26 cellular contexts compared by ENCODE assay signal in genomic region chr3:133259767-133260166, GRCh38.
"Had no signal": no experiment of that assay in that cellular context is flagged by ENCODE, and none has a peak within 500 bp of the region (broad histone marks: within the 10 kb centered on the region; RNA-seq: fewer than 3 reads in every experiment).

No MANE protein-coding gene starts in this region.

- H3K4me1 ChIP-seq: heart right ventricle, lower lobe of right lung, right lobe of liver, transverse colon, upper lobe of right lung, uterus had no signal

- H3K27ac ChIP-seq: coronary artery, esophagus muscularis mucosa, heart right ventricle, lower lobe of right lung, ovary, right lobe of liver, suprapubic skin, transverse colon, upper lobe of right lung, uterus had no signal

- H3K36me3 Mint-ChIP-seq: memory B cell; natural killer cell; stimulated activated naive B cell treated with anti-CD40 and anti-IgM and Interleukin-4, amounts not matched to agents 10 μg/mL and 1 μg/mL and 100 μg/mL, for 72 hours had no signal

- DNase-seq: dermis blood vessel endothelial cell; effector memory CD4-positive, alpha-beta T cell; foreskin melanocyte; glutamatergic neuron; heart right ventricle; hippocampal formation; kidney glomerular epithelial cell; left ventricle myocardium superior; lower lobe of right lung; natural killer cell; occipital lobe; ovary; posterior cingulate gyrus; right lobe of liver; small intestine; stimulated activated CD4-positive, alpha-beta T cell treated with anti-CD3 and anti-CD28 coated beads, Interleukin-15, amount 100 ng/mL, for 24 hours; stimulated activated CD4-positive, alpha-beta T cell treated with anti-CD3 and anti-CD28 coated beads, Interleukin-2, amount 100 ng/mL, for 48 hours; stimulated activated naive B cell treated with anti-CD40 and anti-IgM and Interleukin-4, amounts not matched to agents 10 μg/mL and 1 μg/mL and 100 μg/mL, for 72 hours; stimulated activated naive CD8-positive, alpha-beta T cell treated with anti-CD3 and anti-CD28 coated beads, Interleukin-15, amount 100 ng/mL, for 72 hours; transverse colon; upper lobe of right lung; uterus had no signal

- H3K4me3 ChIP-seq: coronary artery, esophagus muscularis mucosa, heart right ventricle, lower lobe of right lung, ovary, right lobe of liver, suprapubic skin, transverse colon, upper lobe of right lung, uterus had no signal

- H3K4me1 Mint-ChIP-seq: natural killer cell; stimulated activated naive B cell treated with anti-CD40 and anti-IgM and Interleukin-4, amounts not matched to agents 10 μg/mL and 1 μg/mL and 100 μg/mL, for 72 hours; stimulated activated naive CD8-positive, alpha-beta T cell treated with anti-CD3 and anti-CD28 coated beads, Interleukin-15, amount 100 ng/mL, for 72 hours had no signal

- H3K9me3 ChIP-seq: esophagus muscularis mucosa, heart right ventricle, lower lobe of right lung, ovary, right lobe of liver, suprapubic skin, transverse colon, upper lobe of right lung, uterus had no signal

- H3K9me3 Mint-ChIP-seq: stimulated activated naive B cell treated with anti-CD40 and anti-IgM and Interleukin-4, amounts not matched to agents 10 μg/mL and 1 μg/mL and 100 μg/mL, for 72 hours; stimulated activated naive CD8-positive, alpha-beta T cell treated with anti-CD3 and anti-CD28 coated beads, Interleukin-15, amount 100 ng/mL, for 72 hours had no signal

- H3K27ac Mint-ChIP-seq: memory B cell; natural killer cell; stimulated activated naive B cell treated with anti-CD40 and anti-IgM and Interleukin-4, amounts not matched to agents 10 μg/mL and 1 μg/mL and 100 μg/mL, for 72 hours; stimulated activated naive CD8-positive, alpha-beta T cell treated with anti-CD3 and anti-CD28 coated beads, Interleukin-15, amount 100 ng/mL, for 72 hours had no signal

- H3K4me3 Mint-ChIP-seq: memory B cell; natural killer cell; stimulated activated naive B cell treated with anti-CD40 and anti-IgM and Interleukin-4, amounts not matched to agents 10 μg/mL and 1 μg/mL and 100 μg/mL, for 72 hours; stimulated activated naive CD8-positive, alpha-beta T cell treated with anti-CD3 and anti-CD28 coated beads, Interleukin-15, amount 100 ng/mL, for 72 hours had no signal

- H3K27me3 ChIP-seq: esophagus muscularis mucosa, heart right ventricle, ovary, right lobe of liver, suprapubic skin, transverse colon, upper lobe of right lung, uterus had no signal

- H3K36me3 ChIP-seq: esophagus muscularis mucosa, heart right ventricle, lower lobe of right lung, ovary, right lobe of liver, suprapubic skin, transverse colon, upper lobe of right lung, uterus had no signal
